ENCODE assay signal across 23 cellular contexts in genomic region chr1:17339521-17339920, GRCh38. TPM values are rescaled to one million over a fixed set of nuclear protein-coding genes. Genes with fewer than 3 reads are reported as not detected.
DNase-seq lines count a peak whose midpoint lies in the region; ATAC-seq, FAIRE-seq and TF ChIP-seq lines count a peak whose summit lies in the region.
"Had no signal": no experiment of that assay in that cellular context is flagged by ENCODE, and none has a peak within 500 bp of the region (broad histone marks: within the 10 kb centered on the region; RNA-seq: fewer than 3 reads in every experiment).

No MANE protein-coding gene starts in this region.

- H3K36me3 ChIP-seq in K562 (ENCODE audit: control insufficient read depth, insufficient read depth, low read length) (no peaks in the 10 kb centered on the region), prostate gland (no peaks in the 10 kb centered on the region), OCI-LY7 (ENCODE audit: insufficient read depth, low read length) (no peaks in the 10 kb centered on the region)
- H3K36me3 ChIP-seq: HAP-1 had no signal

- H3K9me2 ChIP-seq in OCI-LY7 (ENCODE audit: insufficient read depth, low read length) = no peaks in the 10 kb centered on the region

- H3K4me2 ChIP-seq in K562 (ENCODE audit: insufficient read depth, low read length) (no peak overlapping the region), OCI-LY7 (ENCODE audit: low read length) (no peak overlapping the region)
- H3K4me2 ChIP-seq: GM23338 had no signal

- H3K27me3 ChIP-seq in K562 (ENCODE audit: control insufficient read depth in 2 of 2, insufficient read depth in 2 of 2, low read length in 2 of 2) (peaks cover 19 to 40% of the 10 kb centered on the region in 2 experiments; a peak in 4 of 5 replicates), prostate gland (replicated peaks; ENCODE audit: insufficient read depth) (no peaks in the 10 kb centered on the region)

- H3K79me2 ChIP-seq in K562 (ENCODE audit: control insufficient read depth, insufficient read depth, low read length) (no peaks in the 10 kb centered on the region), OCI-LY7 (ENCODE audit: insufficient read depth, low read depth, low read length) (no peaks in the 10 kb centered on the region)

- H3K9me1 ChIP-seq in K562 (ENCODE audit: control insufficient read depth, insufficient read depth, low read length) = no peaks in the 10 kb centered on the region

- DNase-seq in K562 (ENCODE audit: extremely low read depth in 1 of 4, low spot score in 3 of 4) = no peak
- DNase-seq in mesenteric fat pad (ENCODE audit: low spot score) = peak; percentile 57
- peak; percentile 58 for DNase-seq in posterior vena cava (ENCODE audit: low spot score)
- DNase-seq in prostate gland (ENCODE audit: low spot score) = no peak
- no peak for DNase-seq in OCI-LY7 (ENCODE audit: low spot score)
- no peak for DNase-seq in NCI-H1436 (lab: John Stamatoyannopoulos, UW)
- DNase-seq: CD4-positive, CD25-positive, alpha-beta regulatory T cell; CD8-positive, alpha-beta memory T cell; DMS 273 treated with DMSO at 0.1 percent for 48 hours; EL; GDM1; HFFc6 had no signal

- H3K27ac ChIP-seq in K562 (ENCODE audit: extremely low read depth, low read depth, low read length) (no peak overlapping the region), prostate gland (no peak overlapping the region), OCI-LY7 (ENCODE audit: low read depth, low read length, poor library complexity, severe bottlenecking) (no peak overlapping the region)
- H3K27ac ChIP-seq: C4-2B had no signal

- BruUV-seq in K562 (replicated peaks; lab: Mats Ljungman, UMichigan) (no TSS peak), OCI-LY7 (replicated peaks; lab: Mats Ljungman, UMichigan) (no TSS peak)

- no peak for ATAC-seq in K562
- no peak for ATAC-seq in HG02678 (IDR thresholded peaks at IDR 0.05; ENCODE audit: unreplicated experiment)
- ATAC-seq: GM23338 had no signal

- H2AFZ ChIP-seq in K562 (ENCODE audit: low read depth, low read length) (no peak overlapping the region), OCI-LY7 (ENCODE audit: low read length) (no peak overlapping the region)

- H4K20me1 ChIP-seq in K562 (replicated peaks; ENCODE audit: control insufficient read depth, insufficient read depth, low read length) (peaks cover 5% of the 10 kb centered on the region; the same call in 1 of the 2 replicates), OCI-LY7 (ENCODE audit: insufficient read depth, low read length) (no peaks in the 10 kb centered on the region)

- in situ Hi-C loops in K562 (cut with MboI) = no loop called here

- no peak for TF ChIP-seq EP300 in K562 (IDR thresholded peaks at IDR 0.05; ENCODE audit: low read length)

- H3K9ac ChIP-seq in K562 (ENCODE audit: insufficient read depth in 1 of 2, low read depth in 2 of 2, low read length in 2 of 2) = no peak overlapping the region

- no peaks in the 10 kb centered on the region for H3K9me3 ChIP-seq in K562 (replicated peaks; ENCODE audit: control insufficient read depth, insufficient read depth, low read depth, low read length)
- H3K9me3 ChIP-seq in prostate gland = no peaks in the 10 kb centered on the region
- H3K9me3 ChIP-seq in OCI-LY7 (ENCODE audit: low read length) = no peaks in the 10 kb centered on the region

- FAIRE-seq in K562 (lab: Jason Lieb, UNC) = no peak
- FAIRE-seq: D721Med, GM12891, GM18507, H54 had no signal

- no peak for TF ChIP-seq RAD21 in K562 (CRISPR knock-in tag; conservative IDR thresholded peaks at IDR 0.05 in 1 of 2, IDR thresholded peaks at IDR 0.05 in 1 of 2)

- intact Hi-C loops in K562 (cut with micrococcal nuclease) = loop anchor here (5.0 to 10.0 kb wide), 3 partner anchors 63 to 285 kb away; partner anchors contain the start of gene SDHB
- intact Hi-C loops in posterior vena cava (cut with DNase I) = no loop called here
- intact Hi-C loops in prostate gland (cut with DNase I) = loop anchor here (10.0 kb wide), 1 partner anchor 215 kb away; no protein-coding TSS in a partner anchor
- intact Hi-C loops in OCI-LY7 (cut with micrococcal nuclease; ENCODE audit: unreplicated experiment) = loop anchor here (10.0 kb wide), 1 partner anchor 285 kb away; the partner anchor contains the start of gene SDHB

- 0 out of 6 replicates have a peak, but pooled peaks of 1 of the 3 experiments have one; percentile 8 for TF ChIP-seq CTCF in K562 (IDR thresholded peaks at IDR 0.05 in 2 of 3, conservative IDR thresholded peaks at IDR 0.05 in 1 of 3; ENCODE audit: insufficient read depth in 2 of 3, low read depth in 1 of 3, low read length in 3 of 3)
- TF ChIP-seq CTCF in prostate gland (IDR thresholded peaks at IDR 0.05) = no peak
- no peak for TF ChIP-seq CTCF in OCI-LY7 (conservative IDR thresholded peaks at IDR 0.05; ENCODE audit: low read length)

- peaks cover 0 to 5% of the 10 kb centered on the region in 2 experiments; a peak in 2 of 5 replicates for H3K4me1 ChIP-seq in K562 (replicated peaks in 1 of 2; ENCODE audit: control insufficient read depth in 2 of 2, insufficient read depth in 2 of 2, low read length in 2 of 2)
- no peaks in the 10 kb centered on the region for H3K4me1 ChIP-seq in prostate gland (replicated peaks)
- no peaks in the 10 kb centered on the region for H3K4me1 ChIP-seq in OCI-LY7 (ENCODE audit: insufficient read depth, low read length, poor library complexity, severe bottlenecking)
- H3K4me1 ChIP-seq: HAP-1 had no signal

- 8% methylated on average over 7 of the region's 7 CpGs for WGBS in K562 (ENCODE audit: insufficient coverage, low coverage, missing lambda C conversion rate)
- 86% methylated on average over 7 of the region's 7 CpGs for WGBS in prostate gland

- CTCF ChIA-PET in K562 (lab: Yijun Ruan, JAX; ENCODE audit: low intra/inter-chr PET ratio) = interaction anchor here (0.9 kb wide), 1 partner anchor 214 kb away, joined by 3 read pairs; no protein-coding TSS in a partner anchor
- CTCF ChIA-PET in OCI-LY7 (lab: Charles Lee; ENCODE audit: unreplicated experiment) = no interaction called here

- POLR2A ChIA-PET in K562 (lab: Yijun Ruan, JAX) (no interaction called here), OCI-LY7 (lab: Charles Lee) (no interaction called here)

- H3K4me3 ChIP-seq in K562 (no peak overlapping the region), prostate gland (no peak overlapping the region), OCI-LY7 (ENCODE audit: low read depth, low read length, poor library complexity, severe bottlenecking) (no peak overlapping the region)
- H3K4me3 ChIP-seq: GM23338, HAP-1 had no signal

- TF ChIP-seq POLR2A in K562 (conservative IDR thresholded peaks at IDR 0.05) (no peak), prostate gland (IDR thresholded peaks at IDR 0.05) (no peak)

RNA-seq across cellular contexts. Expression of gene PADI4, which starts 31.5 kb away (rescaled TPM):
- 0.37 and 0.81 TPM in 2 replicates for total RNA-seq in K562 (2011; cell fraction: chromatin; rRNA removed; ENCODE audit: low replicate concordance)
- 0.92 TPM in 1 of 2 replicates, not detected in the other for total RNA-seq in K562 (2011; cell fraction: nucleolus; rRNA removed)
- 0.66 TPM in 1 of 2 replicates, not detected in the other for total RNA-seq in K562 (2011; cell fraction: nucleoplasm; rRNA removed)
- total RNA-seq in K562 (2014; rRNA removed) (not detected in 2 replicates), K562 (2014; rRNA removed; fragmentation: Illumina TruSeq; extraction: Trizol) (not detected in 2 replicates), K562 (2015; rRNA removed; fragmentation: Illumina TruSeq; extraction: Trizol) (not detected in 2 replicates), K562 (2021) (0.33 TPM in 1 of 2 replicates, not detected in the other), mesenteric fat pad (7.0 TPM), posterior vena cava (1 to 10 TPM in 1 of 2 donors, under 1 TPM in 1; 0.48 to 6.3 TPM), prostate gland (not detected), OCI-LY7 (2022) (0.19 TPM in 1 of 2 replicates, not detected in the other)
- polyA plus RNA-seq in K562 (2011; rRNA removed) (0.09 TPM in 1 of 2 replicates, not detected in the other), K562 (2014; fragmentation: Illumina TruSeq; extraction: Trizol) (not detected in 2 replicates), K562 (2014; fragmentation: Nextera tagmentation; extraction: Ambion mirVana) (under 1 TPM in 1 of 2 experiments, not detected in 1; 0.22 TPM), K562 (2014; rRNA removed) (not detected in 2 replicates)
- 0.15 and 1.3 TPM in 2 replicates for polyA plus RNA-seq in K562 (2011; cell fraction: cytosol; rRNA removed)
- 0.10 and 0.58 TPM in 2 replicates for polyA plus RNA-seq in K562 (2011; cell fraction: nucleus; rRNA removed)
- polyA plus RNA-seq in K562 (2012) = 0.04 and 0.17 TPM in 2 replicates
- not detected in 2 replicates for polyA minus RNA-seq in K562 (2011; rRNA and poly(A)+ RNA removed)
- polyA minus RNA-seq in K562 (2011; cell fraction: cytosol; rRNA and poly(A)+ RNA removed) = not detected in 2 replicates
- polyA minus RNA-seq in K562 (2011; cell fraction: nucleus; rRNA and poly(A)+ RNA removed) = 0.27 TPM in 1 of 2 replicates, not detected in the other
- not detected in 2 replicates for total RNA-seq in OCI-LY7 (2014; rRNA removed; shearing (Covaris generic))
- total RNA-seq: A673, HFFc6 had no signal
- polyA plus RNA-seq: BJ had no signal

RNA-seq across cellular contexts. Expression of gene PADI6, which starts 32.5 kb away (rescaled TPM):
- not detected in 2 replicates for total RNA-seq in K562 (2011; cell fraction: chromatin; rRNA removed; ENCODE audit: low replicate concordance)
- total RNA-seq in K562 (2011; cell fraction: nucleolus; rRNA removed) = not detected in 2 replicates
- not detected in 2 replicates for total RNA-seq in K562 (2011; cell fraction: nucleoplasm; rRNA removed)
- not detected in 2 replicates for total RNA-seq in K562 (2014; rRNA removed)
- not detected in 2 replicates for total RNA-seq in K562 (2014; rRNA removed; fragmentation: Illumina TruSeq; extraction: Trizol)
- total RNA-seq in K562 (2015; rRNA removed; fragmentation: Illumina TruSeq; extraction: Trizol) = not detected in 2 replicates
- not detected in 2 replicates for total RNA-seq in K562 (2021)
- polyA plus RNA-seq in K562 (2011; rRNA removed) = not detected in 2 replicates
- polyA plus RNA-seq in K562 (2011; cell fraction: cytosol; rRNA removed) = not detected in 2 replicates
- polyA plus RNA-seq in K562 (2011; cell fraction: nucleus; rRNA removed) = not detected in 2 replicates
- polyA plus RNA-seq in K562 (2012) = not detected in 2 replicates
- polyA plus RNA-seq in K562 (2014; fragmentation: Illumina TruSeq; extraction: Trizol) = not detected in 2 replicates
- polyA plus RNA-seq in K562 (2014; fragmentation: Nextera tagmentation; extraction: Ambion mirVana) = not detected
- not detected in 2 replicates for polyA plus RNA-seq in K562 (2014; rRNA removed)
- not detected in 2 replicates for polyA minus RNA-seq in K562 (2011; rRNA and poly(A)+ RNA removed)
- not detected in 2 replicates for polyA minus RNA-seq in K562 (2011; cell fraction: cytosol; rRNA and poly(A)+ RNA removed)
- polyA minus RNA-seq in K562 (2011; cell fraction: nucleus; rRNA and poly(A)+ RNA removed) = not detected in 2 replicates
- total RNA-seq in mesenteric fat pad = not detected
- total RNA-seq in posterior vena cava = not detected
- total RNA-seq in prostate gland = not detected
- total RNA-seq in OCI-LY7 (2014; rRNA removed; shearing (Covaris generic)) = not detected in 2 replicates
- not detected in 2 replicates for total RNA-seq in OCI-LY7 (2022)
- total RNA-seq: A172; A673; CD4-positive, CD25-positive, alpha-beta regulatory T cell; CD8-positive, alpha-beta memory T cell; GM23338; HFFc6 had no signal
- polyA plus RNA-seq: BJ; CD8-positive, alpha-beta memory T cell; GM23338 had no signal

Comparison
In these comparisons a context has a peak if more than half of its experiments do, and no peak if none do; other contexts are left out.
1. DNase-seq: peak in mesenteric fat pad (single experiment) and posterior vena cava (single experiment); none in K562 (0 of 4), prostate gland (single experiment), OCI-LY7 (single experiment) and NCI-H1436 (single experiment).
2. intact Hi-C loops: an anchor here in K562 (5.0 to 10.0 kb wide), prostate gland (10.0 kb wide) and OCI-LY7 (10.0 kb wide); none called in posterior vena cava.